ENCODE assay signal across 30 cellular contexts in the genomic region with DNA sequence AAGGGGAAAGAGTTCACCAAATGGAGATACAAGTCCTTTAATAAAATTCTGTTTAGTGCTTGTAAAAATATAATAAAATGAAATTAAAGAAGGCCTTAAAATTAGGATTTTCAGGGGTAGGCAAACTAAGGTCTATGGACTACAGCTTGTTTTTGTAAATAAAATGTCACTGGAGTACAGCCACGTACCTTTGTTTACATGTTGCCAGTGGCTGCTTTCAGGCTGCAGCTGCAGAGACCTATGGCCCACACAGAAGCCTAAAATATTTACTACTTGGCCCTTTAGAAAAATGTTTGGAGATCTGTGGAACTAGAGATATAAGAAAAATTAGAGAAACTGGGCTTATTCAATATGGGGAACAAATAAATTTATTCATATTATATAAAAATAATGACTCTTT.
"Had no signal": no experiment of that assay in that cellular context is flagged by ENCODE, and none has a peak within 500 bp of the region (broad histone marks: within the 10 kb centered on the region; RNA-seq: fewer than 3 reads in every experiment).

No MANE protein-coding gene starts in this region.

- H3K9me3 ChIP-seq: heart left ventricle, lower lobe of right lung, mucosa of descending colon, pancreas, right atrium auricular region, spleen, suprapubic skin, thoracic aorta, tibial artery, upper lobe of right lung had no signal

- ATAC-seq: heart left ventricle; left ventricle myocardium superior; lower lobe of right lung; mucosa of descending colon; naive thymus-derived CD4-positive, alpha-beta T cell; natural killer cell treated with Interleukin-12 subunit alpha and Interleukin-12 subunit beta and Interleukin-15 and Interleukin-18, amount 100 ng/mL, for 72 hours; pancreas; sciatic nerve; stimulated activated effector memory CD8-positive, alpha-beta T cell treated with anti-CD3 and anti-CD28 coated beads, Interleukin-12 subunit alpha, Interleukin-12 subunit beta, amount 100 ng/mL, for 72 hours; upper lobe of right lung had no signal

- H3K27ac Mint-ChIP-seq: immature natural killer cell; natural killer cell treated with Interleukin-12 subunit alpha and Interleukin-12 subunit beta and Interleukin-15 and Interleukin-18, amount 100 ng/mL, for 72 hours; progenitor cell of endocrine pancreas; stimulated activated effector memory CD8-positive, alpha-beta T cell treated with anti-CD3 and anti-CD28 coated beads, Interleukin-12 subunit alpha, Interleukin-12 subunit beta, amount 100 ng/mL, for 72 hours; stimulated activated naive CD8-positive, alpha-beta T cell treated with anti-CD3 and anti-CD28 coated beads, Interleukin-15, Interleukin-2, amounts not matched to agents 100 ng/mL and 50 ng/mL, for 24 hours had no signal

- H3K36me3 ChIP-seq: heart left ventricle, lower lobe of right lung, pancreas, right atrium auricular region, spleen, suprapubic skin, thoracic aorta, tibial artery, upper lobe of right lung had no signal

- H3K27me3 Mint-ChIP-seq: naive thymus-derived CD4-positive, alpha-beta T cell; natural killer cell treated with Interleukin-12 subunit alpha and Interleukin-12 subunit beta and Interleukin-15 and Interleukin-18, amount 100 ng/mL, for 72 hours; progenitor cell of endocrine pancreas; stimulated activated naive CD8-positive, alpha-beta T cell treated with anti-CD3 and anti-CD28 coated beads, Interleukin-15, Interleukin-2, amounts not matched to agents 100 ng/mL and 50 ng/mL, for 24 hours had no signal

- H3K4me1 Mint-ChIP-seq: immature natural killer cell; neural crest cell; stimulated activated effector memory CD8-positive, alpha-beta T cell treated with anti-CD3 and anti-CD28 coated beads, Interleukin-12 subunit alpha, Interleukin-12 subunit beta, amount 100 ng/mL, for 72 hours had no signal

- H3K4me3 ChIP-seq: heart left ventricle, lower lobe of right lung, mucosa of descending colon, pancreas, right atrium auricular region, skin epidermis, spleen, suprapubic skin, thoracic aorta, tibial artery, upper lobe of right lung had no signal

- FAIRE-seq: pancreas, urothelium cell line had no signal

- H3K9me3 Mint-ChIP-seq: immature natural killer cell; naive thymus-derived CD4-positive, alpha-beta T cell; natural killer cell treated with Interleukin-12 subunit alpha and Interleukin-12 subunit beta and Interleukin-15 and Interleukin-18, amount 100 ng/mL, for 72 hours; neural crest cell; stimulated activated effector memory CD8-positive, alpha-beta T cell treated with anti-CD3 and anti-CD28 coated beads, Interleukin-12 subunit alpha, Interleukin-12 subunit beta, amount 100 ng/mL, for 72 hours; stimulated activated naive CD8-positive, alpha-beta T cell treated with anti-CD3 and anti-CD28 coated beads, Interleukin-15, Interleukin-2, amounts not matched to agents 100 ng/mL and 50 ng/mL, for 24 hours had no signal

- H3K27ac ChIP-seq: heart left ventricle, lower lobe of right lung, pancreas, right atrium auricular region, skin epidermis, spleen, suprapubic skin, thoracic aorta, tibial artery, upper lobe of right lung had no signal

- H3K4me3 Mint-ChIP-seq: immature natural killer cell; naive thymus-derived CD4-positive, alpha-beta T cell; natural killer cell treated with Interleukin-12 subunit alpha and Interleukin-12 subunit beta and Interleukin-15 and Interleukin-18, amount 100 ng/mL, for 72 hours; neural crest cell; stimulated activated effector memory CD8-positive, alpha-beta T cell treated with anti-CD3 and anti-CD28 coated beads, Interleukin-12 subunit alpha, Interleukin-12 subunit beta, amount 100 ng/mL, for 72 hours; stimulated activated naive CD8-positive, alpha-beta T cell treated with anti-CD3 and anti-CD28 coated beads, Interleukin-15, Interleukin-2, amounts not matched to agents 100 ng/mL and 50 ng/mL, for 24 hours had no signal

- H3K4me1 ChIP-seq: lower lobe of right lung, pancreas, right atrium auricular region, spleen, suprapubic skin, tibial artery, upper lobe of right lung had no signal

- H3K36me3 Mint-ChIP-seq: immature natural killer cell; naive thymus-derived CD4-positive, alpha-beta T cell; natural killer cell treated with Interleukin-12 subunit alpha and Interleukin-12 subunit beta and Interleukin-15 and Interleukin-18, amount 100 ng/mL, for 72 hours; stimulated activated effector memory CD8-positive, alpha-beta T cell treated with anti-CD3 and anti-CD28 coated beads, Interleukin-12 subunit alpha, Interleukin-12 subunit beta, amount 100 ng/mL, for 72 hours had no signal

- DNase-seq: heart left ventricle; hypothalamus; immature natural killer cell; islet precursor cell; left ventricle myocardium superior; lower lobe of right lung; mammary epithelial cell; mesenchymal stem cell; midbrain; mucosa of descending colon; naive thymus-derived CD4-positive, alpha-beta T cell; nucleus accumbens; pancreas; spleen; stimulated activated CD4-positive, alpha-beta T cell treated with anti-CD3 and anti-CD28 coated beads, Interleukin-4, amount 100 ng/mL, for 24 hours; stimulated activated naive CD4-positive, alpha-beta T cell; tibial artery; trophoblast cell; upper lobe of right lung had no signal

- H3K27me3 ChIP-seq: heart left ventricle, pancreas, right atrium auricular region, spleen, suprapubic skin, tibial artery, upper lobe of right lung had no signal
